Comparison of ENCODE assay signal across 9 cellular contexts in the genomic region with DNA sequence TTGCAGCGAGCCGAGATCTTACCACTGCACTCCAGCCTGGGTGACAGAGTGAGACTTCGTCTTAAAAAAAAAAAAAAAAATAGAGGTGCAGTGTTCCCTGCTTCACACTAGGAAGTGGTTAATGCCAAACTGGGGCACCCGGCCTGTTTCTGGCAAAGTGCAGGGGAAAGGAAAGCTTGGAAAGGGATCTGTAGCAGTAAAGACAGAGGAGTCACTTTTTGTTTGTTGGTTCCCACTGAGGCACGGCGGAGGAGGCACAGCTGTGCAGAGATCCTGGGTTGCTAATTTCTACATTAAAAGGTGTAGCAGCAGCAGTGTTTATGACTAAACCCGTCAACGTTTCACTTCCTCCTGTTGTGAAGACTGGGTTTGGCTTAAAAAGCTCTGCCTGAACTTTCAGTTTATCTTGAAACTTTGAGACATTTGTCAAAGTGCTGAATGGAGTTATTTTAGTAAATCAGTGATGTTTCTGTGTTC.
A peak's percentile ranks its signal among the peaks of the same experiment; 100 is the strongest.
DNase-seq lines count a peak whose midpoint lies in the region; ATAC-seq, FAIRE-seq and TF ChIP-seq lines count a peak whose summit lies in the region.
"Had no signal": no experiment of that assay in that cellular context is flagged by ENCODE, and none has a peak within 500 bp of the region (broad histone marks: within the 10 kb centered on the region; RNA-seq: fewer than 3 reads in every experiment).

No MANE protein-coding gene starts in this region.

- peak overlapping the region in 1 of 3 donors; percentile 1 for H3K27ac ChIP-seq in right lobe of liver
- H3K27ac ChIP-seq in HepG2 (ENCODE audit: extremely low read length, insufficient read depth, low read length) = no peak overlapping the region
- no peak overlapping the region for H3K27ac ChIP-seq in right cardiac atrium (ENCODE audit: low read length)
- H3K27ac ChIP-seq in tibial artery = no peak overlapping the region
- H3K27ac ChIP-seq: C4-2B had no signal

- no peak for TF ChIP-seq RAD21 in HepG2 (CRISPR knock-in tag; IDR thresholded peaks at IDR 0.05)

- TF ChIP-seq POLR2A in right lobe of liver (IDR thresholded peaks at IDR 0.05) = no peak
- TF ChIP-seq POLR2A in HepG2 (IDR thresholded peaks at IDR 0.05; ENCODE audit: insufficient read depth in 1 of 2, low read depth in 2 of 2, low read length in 2 of 2) = no peak

- no peak overlapping the region for H3K4me2 ChIP-seq in HepG2 (ENCODE audit: low read depth, low read length)

- no peak overlapping the region for H3K4me3 ChIP-seq in right lobe of liver
- H3K4me3 ChIP-seq in HepG2 (replicated peaks in 1 of 3; ENCODE audit: insufficient read depth in 1 of 3, low read depth in 2 of 3, low read length in 3 of 3) = no peak overlapping the region
- no peak overlapping the region for H3K4me3 ChIP-seq in right cardiac atrium (ENCODE audit: low read length)
- H3K4me3 ChIP-seq in tibial artery = no peak overlapping the region

- no peaks in the 10 kb centered on the region for H3K79me2 ChIP-seq in HepG2 (ENCODE audit: insufficient read depth, low read length)

- CTCF ChIA-PET in HepG2 (lab: Yijun Ruan, JAX; ENCODE audit: low intra/inter-chr PET ratio, low total read pairs) = no interaction called here

- H3K4me1 ChIP-seq in right lobe of liver (no peaks in the 10 kb centered on the region), HepG2 (ENCODE audit: insufficient read depth, low read length) (no peaks in the 10 kb centered on the region), right cardiac atrium (ENCODE audit: control insufficient read depth, insufficient read depth, low read length) (peaks cover 7% of the 10 kb centered on the region), tibial artery (peaks cover 0 to 52% (median 11%) of the 10 kb centered on the region in 4 donors)

- TF ChIP-seq CTCF in right lobe of liver (IDR thresholded peaks at IDR 0.05) (no peak), HepG2 (CRISPR knock-in tag; IDR thresholded peaks at IDR 0.05) (no peak), tibial artery (IDR thresholded peaks at IDR 0.05) (no peak)

- H3K27me3 ChIP-seq in right lobe of liver = no peaks in the 10 kb centered on the region
- H3K27me3 ChIP-seq in HepG2 (ENCODE audit: control insufficient read depth in 1 of 2, insufficient read depth in 2 of 2, low read length in 2 of 2) = no peaks in the 10 kb centered on the region
- no peaks in the 10 kb centered on the region for H3K27me3 ChIP-seq in right cardiac atrium (ENCODE audit: control insufficient read depth, insufficient read depth)
- no peaks in the 10 kb centered on the region for H3K27me3 ChIP-seq in tibial artery

- FAIRE-seq in HepG2 (lab: Jason Lieb, UNC) (no peak), urothelium cell line (lab: Jason Lieb, UNC) (no peak)

- POLR2A ChIA-PET in HepG2 (lab: Yijun Ruan, JAX) = no interaction called here

- no peaks in the 10 kb centered on the region for H3K36me3 ChIP-seq in right lobe of liver
- no peaks in the 10 kb centered on the region for H3K36me3 ChIP-seq in HepG2 (replicated peaks in 1 of 2; ENCODE audit: control insufficient read depth in 1 of 2, insufficient read depth in 2 of 2, low read length in 2 of 2)
- H3K36me3 ChIP-seq in tibial artery = no peaks in the 10 kb centered on the region

- TF ChIP-seq EP300 in HepG2 (IDR thresholded peaks at IDR 0.05; ENCODE audit: low read depth in 2 of 2, low read length in 2 of 2) = no peak
- TF ChIP-seq EP300 in HepG2 (CRISPR knock-in tag; IDR thresholded peaks at IDR 0.05; ENCODE audit: borderline replicate concordance) = no peak

- no TSS peak for BruUV-seq in HepG2 (replicated peaks; lab: Mats Ljungman, UMichigan)

- no peak for DNase-seq in right lobe of liver
- DNase-seq in HepG2 (ENCODE audit: low spot score) = no peak
- DNase-seq in activated CD4-positive, alpha-beta T cell treated with anti-CD3 and anti-CD28 coated beads for 4 hours = peak; percentile 5 to 20
- no peak for DNase-seq in right cardiac atrium
- DNase-seq in tibial artery = no peak
- no peak for DNase-seq in urothelium cell line (ENCODE audit: low spot score)
- no peak for DNase-seq in AG08396 (ENCODE audit: low spot score)

- 50% methylated on average over 8 of the region's 8 CpGs for WGBS in right lobe of liver (ENCODE audit: insufficient coverage, low coverage, low lambda C conversion rate, missing lambda C conversion rate)
- 59% methylated on average over 8 of the region's 8 CpGs for WGBS in HepG2 (ENCODE audit: low lambda C conversion rate)
- 49% methylated on average over 8 of the region's 8 CpGs for WGBS in right cardiac atrium

- H4K20me1 ChIP-seq in HepG2 (ENCODE audit: insufficient read depth, low read length) = no peaks in the 10 kb centered on the region

- H3K9me3 ChIP-seq in right lobe of liver = no peaks in the 10 kb centered on the region
- no peaks in the 10 kb centered on the region for H3K9me3 ChIP-seq in HepG2 (ENCODE audit: low read length)
- H3K9me3 ChIP-seq in right cardiac atrium (ENCODE audit: control insufficient read depth, low read length) = no peaks in the 10 kb centered on the region
- H3K9me3 ChIP-seq in tibial artery = no peaks in the 10 kb centered on the region

- H3K9ac ChIP-seq in HepG2 (ENCODE audit: insufficient read depth, low read depth, low read length) = no peak overlapping the region

- peak; percentile 38 to 78 (median 69) for ATAC-seq in right lobe of liver
- ATAC-seq in HepG2 = no peak
- ATAC-seq in HG03175 (IDR thresholded peaks at IDR 0.05; ENCODE audit: unreplicated experiment) = peak; percentile 95
- ATAC-seq in right cardiac atrium = peak; percentile 49 to 51

- in situ Hi-C loops in HepG2 (cut with HindIII; ENCODE audit: extremely low pct_ligation_motif_present, low pct_unique_long_range_greater_than_20kb) = no loop called here

- intact Hi-C loops in right lobe of liver (cut with DNase I) = no loop called here
- intact Hi-C loops in HepG2 (cut with micrococcal nuclease; ENCODE audit: unreplicated experiment) = no loop called here
- intact Hi-C loops in right cardiac atrium (cut with DNase I) = no loop called here
- intact Hi-C loops in tibial artery (cut with DNase I; ENCODE audit: low total_unique reads) = no loop called here

- H2AFZ ChIP-seq in HepG2 (ENCODE audit: low read length) = no peak overlapping the region

TF ChIP-seq in HepG2, 621 proteins besides CTCF, POLR2A, EP300 and RAD21:
- TF ChIP-seq ZNF34 (CRISPR knock-in tag; IDR thresholded peaks at IDR 0.05; ENCODE audit: borderline replicate concordance) = no peak
- no peak for TF ChIP-seq SETDB1 (CRISPR knock-in tag; IDR thresholded peaks at IDR 0.05; ENCODE audit: borderline replicate concordance)
- no peak for TF ChIP-seq ZNF781 (CRISPR knock-in tag; IDR thresholded peaks at IDR 0.05; ENCODE audit: borderline replicate concordance, not compliant biosample characterization)
- TF ChIP-seq ZNF839 (CRISPR knock-in tag; IDR thresholded peaks at IDR 0.05; ENCODE audit: borderline replicate concordance) = no peak
- TF ChIP-seq, protein P1, sequence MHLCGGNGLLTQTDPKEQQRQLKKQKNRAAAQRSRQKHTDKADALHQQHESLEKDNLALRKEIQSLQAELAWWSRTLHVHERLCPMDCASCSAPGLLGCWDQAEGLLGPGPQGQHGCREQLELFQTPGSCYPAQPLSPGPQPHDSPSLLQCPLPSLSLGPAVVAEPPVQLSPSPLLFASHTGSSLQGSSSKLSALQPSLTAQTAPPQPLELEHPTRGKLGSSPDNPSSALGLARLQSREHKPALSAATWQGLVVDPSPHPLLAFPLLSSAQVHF (CRISPR knock-in tag; IDR thresholded peaks at IDR 0.05) = no peak
- TF ChIP-seq CBFB (CRISPR knock-in tag; IDR thresholded peaks at IDR 0.05) = no peak
- TF ChIP-seq HCFC1 (IDR thresholded peaks at IDR 0.05; ENCODE audit: low read depth, low read length) = no peak
- TF ChIP-seq ZNF737 (CRISPR knock-in tag; IDR thresholded peaks at IDR 0.05; ENCODE audit: borderline replicate concordance) = no peak
- TF ChIP-seq TBL1XR1 (IDR thresholded peaks at IDR 0.05; ENCODE audit: borderline replicate concordance, low read length, partially characterized antibody) = no peak
- no peak for TF ChIP-seq FOXA1 (IDR thresholded peaks at IDR 0.05)
- no peak for TF ChIP-seq FOXA1 (CRISPR knock-in tag; IDR thresholded peaks at IDR 0.05)
- TF ChIP-seq ADNP (CRISPR knock-in tag; IDR thresholded peaks at IDR 0.05) = no peak
- TF ChIP-seq CHD4 (IDR thresholded peaks at IDR 0.05; ENCODE audit: borderline replicate concordance, low read length) = no peak
- TF ChIP-seq, protein P2, sequence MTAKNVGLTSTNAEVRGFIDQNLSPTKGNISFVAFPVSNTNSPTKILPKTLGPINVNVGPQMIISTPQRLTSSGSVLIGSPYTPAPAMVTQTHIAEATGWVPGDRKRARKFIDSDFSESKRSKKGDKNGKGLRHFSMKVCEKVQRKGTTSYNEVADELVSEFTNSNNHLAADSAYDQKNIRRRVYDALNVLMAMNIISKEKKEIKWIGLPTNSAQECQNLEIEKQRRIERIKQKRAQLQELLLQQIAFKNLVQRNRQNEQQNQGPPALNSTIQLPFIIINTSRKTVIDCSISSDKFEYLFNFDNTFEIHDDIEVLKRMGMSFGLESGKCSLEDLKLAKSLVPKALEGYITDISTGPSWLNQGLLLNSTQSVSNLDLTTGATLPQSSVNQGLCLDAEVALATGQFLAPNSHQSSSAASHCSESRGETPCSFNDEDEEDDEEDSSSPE (CRISPR knock-in tag; IDR thresholded peaks at IDR 0.05) = no peak
- no peak for TF ChIP-seq ZNF138 (CRISPR knock-in tag; IDR thresholded peaks at IDR 0.05; ENCODE audit: low read depth)
TF ChIP-seq in HepG2: peak in this region for 0.

Comparison
In these comparisons a context has a peak if more than half of its experiments do, and no peak if none do; other contexts are left out.
1. DNase-seq: peak in activated CD4-positive, alpha-beta T cell treated with anti-CD3 and anti-CD28 coated beads for 4 hours (2 of 2); none in right lobe of liver (0 of 3), HepG2 (single experiment), right cardiac atrium (0 of 3), tibial artery (0 of 2), urothelium cell line (single experiment) and AG08396 (single experiment).